ENCODE assay signal across 10 cellular contexts in genomic region chr2:215831296-215831913, GRCh38.
DNase-seq lines count a peak whose midpoint lies in the region; ATAC-seq and TF ChIP-seq lines count a peak whose summit lies in the region.
"Had no signal": no experiment of that assay in that cellular context is flagged by ENCODE, and none has a peak within 500 bp of the region (broad histone marks: within the 10 kb centered on the region; RNA-seq: fewer than 3 reads in every experiment).

No MANE protein-coding gene starts in this region.

- no peaks in the 10 kb centered on the region for H3K9me3 ChIP-seq in MM.1S (replicated peaks; ENCODE audit: insufficient read depth, low read length)
- no peaks in the 10 kb centered on the region for H3K9me3 ChIP-seq in esophagus squamous epithelium
- H3K9me3 ChIP-seq in prostate gland = no peaks in the 10 kb centered on the region

- H3K4me3 Mint-ChIP-seq in glutamatergic neuron (ENCODE audit: unreplicated experiment) = no peak overlapping the region
- H3K4me3 Mint-ChIP-seq: stimulated activated memory B cell treated with anti-CD40 and anti-IgM and Interleukin-4, amounts not matched to agents 10 μg/mL and 1 μg/mL and 100 μg/mL, for 72 hours had no signal

- H3K4me3 ChIP-seq in MM.1S (ENCODE audit: low read length) (no peak overlapping the region), esophagus squamous epithelium (no peak overlapping the region), prostate gland (no peak overlapping the region)

- no peaks in the 10 kb centered on the region for H3F3A ChIP-seq in MM.1S (ENCODE audit: insufficient read depth, low read length)

- H3K79me2 ChIP-seq in MM.1S (ENCODE audit: low read length) = no peaks in the 10 kb centered on the region

- no peak overlapping the region for H3K4me2 ChIP-seq in MM.1S (ENCODE audit: low read depth, low read length)

- H3K9me3 Mint-ChIP-seq in glutamatergic neuron (ENCODE audit: unreplicated experiment) = no peaks in the 10 kb centered on the region
- H3K9me3 Mint-ChIP-seq: stimulated activated memory B cell treated with anti-CD40 and anti-IgM and Interleukin-4, amounts not matched to agents 10 μg/mL and 1 μg/mL and 100 μg/mL, for 72 hours had no signal

- H3K27ac ChIP-seq in MM.1S (ENCODE audit: low read length) (no peak overlapping the region), esophagus squamous epithelium (peak overlapping the region in 3 of 4 donors; percentile 2 to 56 (median 53)), prostate gland (peak overlapping the region; percentile 15 to 21)

- DNase-seq in MM.1S = no peak
- DNase-seq in esophagus squamous epithelium (lab: John Stamatoyannopoulos, UW) = no peak
- no peak for DNase-seq in prostate gland (ENCODE audit: low spot score)
- no peak for DNase-seq in NCI-H2196 treated with DMSO at 0.1 percent for 48 hours (lab: John Stamatoyannopoulos, UW; ENCODE audit: unreplicated experiment)
- DNase-seq in glutamatergic neuron = no peak
- DNase-seq: NCI-H1436 treated with DMSO at 0.1 percent for 48 hours had no signal

- H3K27me3 Mint-ChIP-seq in glutamatergic neuron (ENCODE audit: unreplicated experiment) = peaks cover 2% of the 10 kb centered on the region

- H3K36me3 Mint-ChIP-seq in glutamatergic neuron (ENCODE audit: unreplicated experiment) = no peaks in the 10 kb centered on the region
- H3K36me3 Mint-ChIP-seq: stimulated activated memory B cell treated with anti-CD40 and anti-IgM and Interleukin-4, amounts not matched to agents 10 μg/mL and 1 μg/mL and 100 μg/mL, for 72 hours had no signal

- intact Hi-C loops in esophagus squamous epithelium (cut with DNase I) (no loop called here), prostate gland (cut with DNase I) (no loop called here)

- H4K20me1 ChIP-seq in MM.1S (ENCODE audit: insufficient read depth, low read length) = no peaks in the 10 kb centered on the region

- peak; percentile 49 for ATAC-seq in GM19351 (IDR thresholded peaks at IDR 0.05; ENCODE audit: unreplicated experiment)
- no peak for ATAC-seq in SK-N-SH treated with all-trans-retinoic acid at 6 μM for 48 hours
- ATAC-seq in HG03280 (IDR thresholded peaks at IDR 0.05; ENCODE audit: unreplicated experiment) = no peak
- ATAC-seq: stimulated activated memory B cell treated with anti-CD40 and anti-IgM and Interleukin-4, amounts not matched to agents 10 μg/mL and 1 μg/mL and 100 μg/mL, for 72 hours had no signal

- H3K36me3 ChIP-seq in MM.1S (replicated peaks; ENCODE audit: insufficient read depth, low read length) (no peaks in the 10 kb centered on the region), esophagus squamous epithelium (no peaks in the 10 kb centered on the region), prostate gland (no peaks in the 10 kb centered on the region)

- 45 to 53% methylated on average over 5 of the region's 5 CpGs for WGBS in esophagus squamous epithelium, 2 donors
- WGBS in prostate gland = 16% methylated on average over 5 of the region's 5 CpGs

- TF ChIP-seq CTCF in MM.1S (IDR thresholded peaks at IDR 0.05; ENCODE audit: low read length) (no peak), esophagus squamous epithelium (IDR thresholded peaks at IDR 0.05) (no peak), prostate gland (IDR thresholded peaks at IDR 0.05) (no peak), glutamatergic neuron (IDR thresholded peaks at IDR 0.05; ENCODE audit: partially characterized antibody, unreplicated experiment) (no peak)

- H3K4me1 ChIP-seq in MM.1S (ENCODE audit: low read length) (peaks cover 6% of the 10 kb centered on the region), esophagus squamous epithelium (peaks cover 4 to 15% (median 7%) of the 10 kb centered on the region in 3 donors), prostate gland (replicated peaks) (no peaks in the 10 kb centered on the region)

- H3K9me2 ChIP-seq in MM.1S (replicated peaks; ENCODE audit: insufficient read depth, low read length) = no peaks in the 10 kb centered on the region

- 0 out of 2 replicates have a peak overlapping the region, but pooled peaks have one; percentile 7 for H2AFZ ChIP-seq in MM.1S (ENCODE audit: low read length)

- no peak for TF ChIP-seq POLR2A in esophagus squamous epithelium (IDR thresholded peaks at IDR 0.05)
- no peak for TF ChIP-seq POLR2A in prostate gland (IDR thresholded peaks at IDR 0.05)

- H3K27me3 ChIP-seq in MM.1S (replicated peaks; ENCODE audit: insufficient read depth, low read length) (no peaks in the 10 kb centered on the region), esophagus squamous epithelium (no peaks in the 10 kb centered on the region), prostate gland (replicated peaks; ENCODE audit: insufficient read depth) (no peaks in the 10 kb centered on the region)

- peaks cover 5% of the 10 kb centered on the region for H3K4me1 Mint-ChIP-seq in glutamatergic neuron (ENCODE audit: low read depth, unreplicated experiment)

- no peak overlapping the region for H3K9ac ChIP-seq in MM.1S (ENCODE audit: low read length)

- H3K27ac Mint-ChIP-seq in glutamatergic neuron (ENCODE audit: unreplicated experiment) = no peak overlapping the region
- H3K27ac Mint-ChIP-seq: stimulated activated memory B cell treated with anti-CD40 and anti-IgM and Interleukin-4, amounts not matched to agents 10 μg/mL and 1 μg/mL and 100 μg/mL, for 72 hours had no signal

TF ChIP-seq in SK-N-SH treated with all-trans-retinoic acid at 6 μM for 48 hours, 23 proteins besides CTCF, POLR2A, EP300 and RAD21:
- TF ChIP-seq ZNF565 (CRISPR knock-in tag; conservative IDR thresholded peaks at IDR 0.05; ENCODE audit: low read depth) (no peak), ARNTL (CRISPR knock-in tag; IDR thresholded peaks at IDR 0.05; ENCODE audit: borderline replicate concordance, low read depth) (no peak), SNAI2 (CRISPR knock-in tag; IDR thresholded peaks at IDR 0.05) (no peak), TSHZ2 (CRISPR knock-in tag; IDR thresholded peaks at IDR 0.05) (no peak), GLIS3 (CRISPR knock-in tag; IDR thresholded peaks at IDR 0.05) (no peak), PPARA (CRISPR knock-in tag; IDR thresholded peaks at IDR 0.05; ENCODE audit: borderline replicate concordance) (no peak), ZFP30 (CRISPR knock-in tag; IDR thresholded peaks at IDR 0.05) (no peak), POU6F1 (CRISPR knock-in tag; IDR thresholded peaks at IDR 0.05; ENCODE audit: borderline replicate concordance, low read depth) (no peak)
